8 cellular contexts compared by ENCODE assay signal in the genomic region with DNA sequence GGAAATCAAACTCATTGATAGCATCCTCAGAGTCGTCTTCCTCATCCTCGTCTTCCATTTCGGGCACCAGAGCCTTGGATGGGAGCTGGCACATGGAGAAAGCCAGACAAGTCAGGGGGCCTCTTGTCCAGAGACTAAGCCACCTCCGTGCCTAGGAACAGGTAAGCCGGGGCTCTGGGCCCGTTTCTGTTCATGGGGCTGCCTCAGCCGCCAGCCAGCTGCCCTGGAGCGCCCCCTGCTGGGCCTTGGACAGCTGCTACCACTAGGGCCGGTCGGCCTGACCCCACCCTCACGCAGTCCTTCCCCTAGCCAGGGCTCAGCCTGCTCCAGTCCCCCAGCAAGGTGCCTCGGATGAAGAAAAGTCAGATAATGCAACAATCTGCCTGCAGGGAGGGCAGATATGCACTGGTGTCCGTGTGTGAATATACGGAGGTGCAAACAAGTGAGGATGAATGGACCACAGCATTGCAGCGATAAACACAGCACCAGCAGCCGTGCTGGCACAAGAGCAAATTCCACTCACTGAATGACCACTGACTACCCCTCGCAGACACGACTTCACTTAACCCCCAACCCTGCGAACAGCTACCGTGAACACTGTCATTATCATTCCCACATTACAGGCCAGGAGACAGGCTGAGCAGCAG. TPM values are rescaled to one million over a fixed set of nuclear protein-coding genes. Genes with fewer than 3 reads are reported as not detected.
DNase-seq lines count a peak whose midpoint lies in the region; ATAC-seq, FAIRE-seq and TF ChIP-seq lines count a peak whose summit lies in the region.

No MANE protein-coding gene starts in this region.

- intact Hi-C loops in Caco-2 (cut with micrococcal nuclease; ENCODE audit: unreplicated experiment): no loop called here
- intact Hi-C loops in body of pancreas (cut with DNase I): no loop called here
- intact Hi-C loops in kidney (cut with DNase I): no loop called here

- 47 to 59% methylated on average over 11 to 20 of the region's 20 CpGs for WGBS in body of pancreas, 2 donors

- TF ChIP-seq CTCF in Caco-2 (IDR thresholded peaks at IDR 0.05; ENCODE audit: insufficient read depth in 1 of 2, low read depth in 1 of 2, low read length in 1 of 2, severe bottlenecking in 1 of 2, unreplicated experiment in 1 of 2): peak; percentile 87 to 92
- TF ChIP-seq CTCF in VCaP (conservative IDR thresholded peaks at IDR 0.05): peak; percentile 96
- peak; percentile 76 to 88 (median 83) for TF ChIP-seq CTCF in body of pancreas (IDR thresholded peaks at IDR 0.05)
- TF ChIP-seq CTCF in kidney (IDR thresholded peaks at IDR 0.05; ENCODE audit: borderline replicate concordance, extremely low read depth, insufficient read depth): peak; percentile 83

- H3K36me3 ChIP-seq in Caco-2 (ENCODE audit: control insufficient read depth, insufficient read depth, low read length): peaks cover 8% of the 10 kb centered on the region
- peaks cover 5 to 39% of the 10 kb centered on the region in 2 donors for H3K36me3 ChIP-seq in body of pancreas (replicated peaks in 1 of 2; ENCODE audit: insufficient read depth in 1 of 2, low read depth in 2 of 2)
- H3K36me3 ChIP-seq in kidney (ENCODE audit: control insufficient read depth in 1 of 2, insufficient read depth in 2 of 2, low read length in 2 of 2): peaks cover 34 to 61% of the 10 kb centered on the region in 2 donors

- H3K4me3 ChIP-seq in Caco-2 (ENCODE audit: low read depth, low read length) (no peak overlapping the region), body of pancreas (no peak overlapping the region), kidney (ENCODE audit: low read length in 2 of 2) (no peak overlapping the region)

- H3K4me3 Mint-ChIP-seq in Caco-2 (ENCODE audit: unreplicated experiment): no peak overlapping the region

- CTCF ChIA-PET in Caco-2 (lab: Charles Lee): interaction anchor here (1.0 to 1.7 kb wide), 5 partner anchors 10 to 284 kb away, joined by 3 to 8 read pairs (median 3); partner anchors contain the start of gene DACT3

- DNase-seq in Caco-2 (peak; percentile 51 to 80), HuH-7.5 (ENCODE audit: low spot score) (peak; percentile 97), body of pancreas (peak; percentile 73 to 80 (median 74)), kidney (peak; percentile 91), cerebellum (ENCODE audit: low spot score) (no peak)
- peak; percentile 76 to 86 for DNase-seq in stimulated activated CD4-positive, alpha-beta T cell treated with anti-CD3 and anti-CD28 coated beads, Interleukin-2, amount 100 ng/mL, for 48 hours

- no peaks in the 10 kb centered on the region for H3K9me3 Mint-ChIP-seq in Caco-2 (ENCODE audit: unreplicated experiment)

- H3K27me3 ChIP-seq in Caco-2 (replicated peaks; ENCODE audit: control insufficient read depth, insufficient read depth, low read length) (no peaks in the 10 kb centered on the region), body of pancreas (no peaks in the 10 kb centered on the region)

- peaks cover 92% of the 10 kb centered on the region for H3K36me3 Mint-ChIP-seq in Caco-2 (ENCODE audit: insufficient read depth, unreplicated experiment)

- BruUV-seq in Caco-2 (replicated peaks; lab: Mats Ljungman, UMichigan): no TSS peak

- no peak overlapping the region for H3K9ac ChIP-seq in kidney (ENCODE audit: low read length in 2 of 2)

- POLR2A ChIA-PET in Caco-2 (lab: Charles Lee): no interaction called here

- TF ChIP-seq POLR2A in body of pancreas (IDR thresholded peaks at IDR 0.05): no peak

- no peak overlapping the region for H3K27ac Mint-ChIP-seq in Caco-2 (ENCODE audit: unreplicated experiment)

- ATAC-seq in body of pancreas (peak; percentile 62), GM19463 (IDR thresholded peaks at IDR 0.05; ENCODE audit: unreplicated experiment) (no peak)

- no peak overlapping the region for H3K27ac ChIP-seq in VCaP
- H3K27ac ChIP-seq in body of pancreas: no peak overlapping the region
- H3K27ac ChIP-seq in kidney (ENCODE audit: low read depth in 2 of 2, low read length in 2 of 2): no peak overlapping the region

- no peak for FAIRE-seq in kidney (lab: Jason Lieb, UNC)

- H3K9me3 ChIP-seq in Caco-2 (no peaks in the 10 kb centered on the region), body of pancreas (no peaks in the 10 kb centered on the region), kidney (ENCODE audit: control insufficient read depth in 1 of 2, low read length in 2 of 2) (no peaks in the 10 kb centered on the region)

- peaks cover 13% of the 10 kb centered on the region for H3K4me1 Mint-ChIP-seq in Caco-2 (ENCODE audit: low read depth, unreplicated experiment)

- H3K4me1 ChIP-seq in Caco-2: no peaks in the 10 kb centered on the region
- H3K4me1 ChIP-seq in body of pancreas: no peaks in the 10 kb centered on the region
- peaks cover 0 to 10% of the 10 kb centered on the region in 2 donors for H3K4me1 ChIP-seq in kidney (ENCODE audit: control insufficient read depth in 1 of 2, insufficient read depth in 1 of 2, low read depth in 1 of 2, low read length in 2 of 2)

- H3K27me3 Mint-ChIP-seq in Caco-2 (ENCODE audit: insufficient read depth, unreplicated experiment): no peaks in the 10 kb centered on the region

RNA-seq across cellular contexts. Expression of gene PRKD2, which starts 11.9 kb away (rescaled TPM):
- total RNA-seq in Caco-2 (2022) (45.4 and 48.4 TPM in 2 replicates), body of pancreas (10 to 100 TPM; 18.9 to 58.3 TPM), kidney (69.8 TPM), cerebellum (9.8 TPM)
- 26.7 TPM for polyA plus RNA-seq in kidney (ENCODE audit: insufficient read depth, low read depth, low replicate concordance)

RNA-seq across cellular contexts. Expression of gene FKRP, which starts 17.0 kb away (rescaled TPM):
- total RNA-seq in Caco-2 (2022) (30.6 and 33.1 TPM in 2 replicates), body of pancreas (10 to 100 TPM in 1 of 2 donors, 1 to 10 TPM in 1; 8.8 to 13.2 TPM), kidney (20.5 TPM), cerebellum (18.8 TPM)
- 11.8 TPM for polyA plus RNA-seq in kidney (ENCODE audit: insufficient read depth, low read depth, low replicate concordance)

RNA-seq across cellular contexts. Expression of gene STRN4, which starts 17.4 kb away (rescaled TPM):
- 151 and 162 TPM in 2 replicates for total RNA-seq in Caco-2 (2022)
- total RNA-seq in body of pancreas: 10 to 100 TPM; 51.4 to 55.5 TPM
- total RNA-seq in kidney: 74.9 TPM
- 31.5 TPM for polyA plus RNA-seq in kidney (ENCODE audit: insufficient read depth, low read depth, low replicate concordance)
- total RNA-seq in cerebellum: 73.6 TPM

RNA-seq across cellular contexts. Expression of gene SLC1A5, which starts 59.6 kb away (rescaled TPM):
- 497 and 512 TPM in 2 replicates for total RNA-seq in Caco-2 (2022)
- 10 to 100 TPM; 31.4 to 39.2 TPM for total RNA-seq in body of pancreas
- 93.9 TPM for total RNA-seq in kidney
- 42.1 TPM for polyA plus RNA-seq in kidney (ENCODE audit: insufficient read depth, low read depth, low replicate concordance)
- total RNA-seq in cerebellum: 6.9 TPM
